ENCODE assay signal across 8 cellular contexts in genomic region chr10:6072215-6072941, GRCh38. TPM values are rescaled to one million over a fixed set of nuclear protein-coding genes. Genes with fewer than 3 reads are reported as not detected.
A peak's percentile ranks its signal among the peaks of the same experiment; 100 is the strongest.
DNase-seq lines count a peak whose midpoint lies in the region; ATAC-seq lines count a peak whose summit lies in the region.

No MANE protein-coding gene starts in this region.

- peaks cover 5 to 6% of the 10 kb centered on the region in 2 donors for H3K36me3 Mint-ChIP-seq in activated naive CD4-positive, alpha-beta T cell treated with anti-CD3 and anti-CD28 coated beads, Interleukin-2, amount 50 U/mL, for 72 hours

- ATAC-seq in HG03066 (IDR thresholded peaks at IDR 0.05; ENCODE audit: low read depth, unreplicated experiment) (peak; percentile 48), esophagus mucosa (no peak)
- ATAC-seq in activated naive CD4-positive, alpha-beta T cell treated with anti-CD3 and anti-CD28 coated beads, Interleukin-2, amount 50 U/mL, for 72 hours, result peak in 1 of 2 donors; percentile 57

- H3K9me3 Mint-ChIP-seq in activated naive CD4-positive, alpha-beta T cell treated with anti-CD3 and anti-CD28 coated beads, Interleukin-2, amount 50 U/mL, for 72 hours, result no peaks in the 10 kb centered on the region

- peak; percentile 52 for DNase-seq in stimulated activated CD4-positive, alpha-beta T cell treated with anti-CD3 and anti-CD28 coated beads, Interleukin-1b, Interleukin-23, amount 100 ng/mL, for 48 hours
- DNase-seq in stimulated activated CD4-positive, alpha-beta T cell treated with anti-CD3 and anti-CD28 coated beads, Interleukin-4, amount 100 ng/mL, for 4 hours, result no peak
- DNase-seq in activated naive CD4-positive, alpha-beta T cell treated with anti-CD3 and anti-CD28 coated beads, Interleukin-2, amount 50 U/mL, for 72 hours (ENCODE audit: low spot score in 2 of 2), result no peak
- DNase-seq in epidermal melanocyte (ENCODE audit: insufficient read length, low spot score), result no peak
- no peak for DNase-seq in NCI-H1417 treated with DMSO at 0.1 percent for 48 hours (lab: John Stamatoyannopoulos, UW)
- no peak for DNase-seq in hypothalamus (lab: John Stamatoyannopoulos, UW)

- H3K27ac Mint-ChIP-seq in activated naive CD4-positive, alpha-beta T cell treated with anti-CD3 and anti-CD28 coated beads, Interleukin-2, amount 50 U/mL, for 72 hours, result peak overlapping the region; percentile 96 to 99

RNA-seq across cellular contexts. Expression of gene IL2RA, which starts 10.2 kb away (rescaled TPM):
- 100 to 1,000 TPM; 531 to 706 TPM for total RNA-seq in activated naive CD4-positive, alpha-beta T cell treated with anti-CD3 and anti-CD28 coated beads, Interleukin-2, amount 50 U/mL, for 72 hours
- 1.4 TPM for total RNA-seq in esophagus mucosa

RNA-seq across cellular contexts. Expression of gene RBM17, which starts 16.5 kb away (rescaled TPM):
- total RNA-seq in activated naive CD4-positive, alpha-beta T cell treated with anti-CD3 and anti-CD28 coated beads, Interleukin-2, amount 50 U/mL, for 72 hours, result 100 to 1,000 TPM; 141 to 227 TPM
- 57.5 TPM for total RNA-seq in esophagus mucosa

Comparison
In these comparisons a context has a peak if more than half of its experiments do, and no peak if none do; other contexts are left out.
1. RNA of gene IL2RA, which starts 10.2 kb away (total RNA-seq): 531 to 706 TPM in activated naive CD4-positive, alpha-beta T cell treated with anti-CD3 and anti-CD28 coated beads, Interleukin-2, amount 50 U/mL, for 72 hours; 1.4 TPM in esophagus mucosa (single experiment); every median in the first group is over 100 times any median in the second.